ENCODE assay signal across 18 cellular contexts in genomic region chr12:42510823-42511222, GRCh38.
"Had no signal": no experiment of that assay in that cellular context is flagged by ENCODE, and none has a peak within 500 bp of the region (broad histone marks: within the 10 kb centered on the region; RNA-seq: fewer than 3 reads in every experiment).

No MANE protein-coding gene starts in this region.

- H3K36me3 ChIP-seq: esophagus squamous epithelium, heart right ventricle, spleen, upper lobe of right lung had no signal

- H3K27me3 ChIP-seq: esophagus squamous epithelium, heart right ventricle, spleen, upper lobe of right lung had no signal

- DNase-seq: activated CD4-positive, alpha-beta T cell treated with anti-CD3 and anti-CD28 coated beads, Interleukin-2, amount 50 U/mL, for 1 hour; activated CD4-positive, CD25-positive, alpha-beta regulatory T cell treated with anti-CD3 and anti-CD28 coated beads, Interleukin-2, amount 50 U/mL, for 72 hours; activated CD8-positive, alpha-beta memory T cell treated with anti-CD3 and anti-CD28 coated beads, Interleukin-2, amount 50 U/mL, for 4 hours; activated naive CD4-positive, alpha-beta T cell treated with anti-CD3 and anti-CD28 coated beads for 36 hours; activated naive CD8-positive, alpha-beta T cell treated with anti-CD3 and anti-CD28 coated beads, Interleukin-2, amount 50 U/mL, for 24 hours; activated T-cell treated with anti-CD3 and anti-CD28 coated beads, Interleukin-2, amount 50 U/mL, for 4 hours; aorta; effector CD8-positive, alpha-beta T cell; esophagus squamous epithelium; heart right ventricle; retina; spleen; stimulated activated naive B cell treated with anti-CD40 and anti-IgM and Interleukin-4, amounts not matched to agents 10 μg/mL and 1 μg/mL and 100 μg/mL, for 72 hours; T-cell; upper lobe of right lung had no signal

- H3K9me3 Mint-ChIP-seq: activated T-cell treated with anti-CD3 and anti-CD28 coated beads, Interleukin-2, amount 50 U/mL, for 4 hours; dendritic cell treated with granulocyte-macrophage colony-stimulating factor and Interleukin-4, amounts not matched to agents 40 ng/mL and 50 ng/mL, for 4 days; mesothelial cell of epicardium; T-cell had no signal

- H3K36me3 Mint-ChIP-seq: stimulated activated naive B cell treated with anti-CD40 and anti-IgM and Interleukin-4, amounts not matched to agents 10 μg/mL and 1 μg/mL and 100 μg/mL, for 72 hours; T-cell had no signal

- H3K4me3 Mint-ChIP-seq: activated naive CD4-positive, alpha-beta T cell treated with anti-CD3 and anti-CD28 coated beads for 36 hours; activated naive CD8-positive, alpha-beta T cell treated with anti-CD3 and anti-CD28 coated beads, Interleukin-2, amount 50 U/mL, for 24 hours; activated T-cell treated with anti-CD3 and anti-CD28 coated beads, Interleukin-2, amount 50 U/mL, for 4 hours; dendritic cell treated with granulocyte-macrophage colony-stimulating factor and Interleukin-4, amounts not matched to agents 40 ng/mL and 50 ng/mL, for 4 days; mesothelial cell of epicardium; stimulated activated naive B cell treated with anti-CD40 and anti-IgM and Interleukin-4, amounts not matched to agents 10 μg/mL and 1 μg/mL and 100 μg/mL, for 72 hours; T-cell had no signal

- H3K27ac ChIP-seq: esophagus squamous epithelium, heart right ventricle, spleen, upper lobe of right lung had no signal

- H3K4me1 ChIP-seq: esophagus squamous epithelium, spleen, upper lobe of right lung had no signal

- H3K9me3 ChIP-seq: esophagus squamous epithelium, upper lobe of right lung had no signal

- H3K27me3 Mint-ChIP-seq: dendritic cell treated with granulocyte-macrophage colony-stimulating factor and Interleukin-4, amounts not matched to agents 40 ng/mL and 50 ng/mL, for 4 days; stimulated activated naive B cell treated with anti-CD40 and anti-IgM and Interleukin-4, amounts not matched to agents 10 μg/mL and 1 μg/mL and 100 μg/mL, for 72 hours had no signal

- H3K27ac Mint-ChIP-seq: activated naive CD4-positive, alpha-beta T cell treated with anti-CD3 and anti-CD28 coated beads for 36 hours; activated naive CD8-positive, alpha-beta T cell treated with anti-CD3 and anti-CD28 coated beads, Interleukin-2, amount 50 U/mL, for 24 hours; dendritic cell treated with granulocyte-macrophage colony-stimulating factor and Interleukin-4, amounts not matched to agents 40 ng/mL and 50 ng/mL, for 4 days; mesothelial cell of epicardium; stimulated activated naive B cell treated with anti-CD40 and anti-IgM and Interleukin-4, amounts not matched to agents 10 μg/mL and 1 μg/mL and 100 μg/mL, for 72 hours; T-cell had no signal

- H3K4me3 ChIP-seq: esophagus squamous epithelium, heart right ventricle, lung, spleen, upper lobe of right lung had no signal

- H3K4me1 Mint-ChIP-seq: activated naive CD8-positive, alpha-beta T cell treated with anti-CD3 and anti-CD28 coated beads, Interleukin-2, amount 50 U/mL, for 24 hours; stimulated activated naive B cell treated with anti-CD40 and anti-IgM and Interleukin-4, amounts not matched to agents 10 μg/mL and 1 μg/mL and 100 μg/mL, for 72 hours; T-cell had no signal
